ENCODE assay signal across 8 cellular contexts in the genomic region with DNA sequence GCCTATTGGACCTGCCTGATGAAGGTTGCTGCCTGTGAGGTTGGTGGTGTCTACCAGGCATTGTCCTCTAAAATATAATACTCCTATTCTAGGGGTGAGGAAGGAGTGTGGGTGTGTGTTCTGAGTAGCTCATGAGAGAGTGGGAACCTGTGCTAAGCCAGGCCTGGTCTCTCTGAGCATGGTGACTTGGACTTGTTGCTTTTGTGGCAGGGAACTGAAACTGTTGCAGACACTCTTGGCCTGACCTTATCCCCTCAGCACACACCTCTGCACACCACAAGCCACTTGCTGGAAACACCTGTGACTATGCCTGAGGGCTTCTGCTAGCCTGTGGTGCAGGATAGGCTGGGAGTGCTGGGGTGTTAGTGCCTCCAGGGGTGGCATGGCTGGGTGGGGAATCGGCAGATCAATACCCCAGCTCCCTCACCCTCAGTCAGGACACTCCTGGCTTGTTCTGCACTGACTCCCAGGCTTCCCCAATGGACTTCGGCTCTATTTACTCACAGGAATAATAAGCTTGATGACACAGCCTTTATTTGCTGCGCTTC. TPM values are rescaled to one million over a fixed set of nuclear protein-coding genes. Genes with fewer than 3 reads are reported as not detected.
A peak's percentile ranks its signal among the peaks of the same experiment; 100 is the strongest.
DNase-seq lines count a peak whose midpoint lies in the region; ATAC-seq and TF ChIP-seq lines count a peak whose summit lies in the region.

No MANE protein-coding gene starts in this region.

- H3K9me3 Mint-ChIP-seq in T-cell: no peaks in the 10 kb centered on the region

- TF ChIP-seq CTCF in stomach (IDR thresholded peaks at IDR 0.05) (no peak), body of pancreas (IDR thresholded peaks at IDR 0.05) (no peak)

- 71 to 86% (median 82%) methylated on average over 3 of the region's 3 CpGs for WGBS in stomach, 5 donors
- 65 to 92% methylated on average over 2 to 3 of the region's 3 CpGs for WGBS in body of pancreas, 2 donors

- DNase-seq in T-cell: peak in 7 of 34 experiments; percentile 10 to 41 (median 20)
- no peak for DNase-seq in stomach
- DNase-seq in NCI-H1105 treated with DMSO at 0.1 percent for 48 hours (lab: John Stamatoyannopoulos, UW): no peak
- no peak for DNase-seq in body of pancreas
- no peak for DNase-seq in mesenteric fat pad (ENCODE audit: low spot score)

- no peak overlapping the region for H3K4me3 Mint-ChIP-seq in T-cell

- H3K27ac ChIP-seq in BLaER1 (peak overlapping the region; percentile 47), stomach (peak overlapping the region in 1 of 5 donors; percentile 38), body of pancreas (no peak overlapping the region)

- H3K36me3 Mint-ChIP-seq in T-cell: peaks cover 7% of the 10 kb centered on the region

- peaks cover 7% of the 10 kb centered on the region for H3K36me3 ChIP-seq in BLaER1
- no peaks in the 10 kb centered on the region for H3K36me3 ChIP-seq in stomach
- H3K36me3 ChIP-seq in body of pancreas (replicated peaks in 1 of 2; ENCODE audit: insufficient read depth in 1 of 2, low read depth in 2 of 2): no peaks in the 10 kb centered on the region

- no peaks in the 10 kb centered on the region for H3K27me3 ChIP-seq in BLaER1
- no peaks in the 10 kb centered on the region for H3K27me3 ChIP-seq in stomach
- no peaks in the 10 kb centered on the region for H3K27me3 ChIP-seq in body of pancreas

- H3K27ac Mint-ChIP-seq in T-cell: no peak overlapping the region

- peaks cover 0 to 6% of the 10 kb centered on the region in 2 donors for H3K27me3 Mint-ChIP-seq in T-cell

- TF ChIP-seq EP300 in stomach (IDR thresholded peaks at IDR 0.05): no peak

- intact Hi-C loops in stomach (cut with DNase I; ENCODE audit: low total_unique reads): no loop called here
- intact Hi-C loops in body of pancreas (cut with DNase I): no loop called here

- peak overlapping the region; percentile 59 for H3K4me2 ChIP-seq in BLaER1

- H3K9me3 ChIP-seq in BLaER1 (peaks cover 5% of the 10 kb centered on the region; the same call in 1 of the 2 replicates), stomach (peaks cover 0 to 10% (median 1%) of the 10 kb centered on the region in 4 donors), body of pancreas (no peaks in the 10 kb centered on the region)

- TF ChIP-seq POLR2A in GM19099 (IDR thresholded peaks at IDR 0.05; ENCODE audit: extremely low read depth, insufficient read length, low read depth): peak; percentile 53
- TF ChIP-seq POLR2A in stomach (IDR thresholded peaks at IDR 0.05): no peak
- no peak for TF ChIP-seq POLR2A in body of pancreas (IDR thresholded peaks at IDR 0.05)

- H4K20me1 ChIP-seq in BLaER1: no peaks in the 10 kb centered on the region

- H3K4me1 Mint-ChIP-seq in T-cell: peaks cover 0 to 51% (median 5%) of the 10 kb centered on the region in 3 donors

- peaks cover 73% of the 10 kb centered on the region for H3K4me1 ChIP-seq in BLaER1
- peaks cover 0 to 13% (median 0%) of the 10 kb centered on the region in 4 donors for H3K4me1 ChIP-seq in stomach
- H3K4me1 ChIP-seq in body of pancreas: no peaks in the 10 kb centered on the region

- H3K9ac ChIP-seq in BLaER1: peak overlapping the region; percentile 23; the same call in 1 of the 2 replicates

- H3K4me3 ChIP-seq in BLaER1 (no peak overlapping the region), stomach (no peak overlapping the region), body of pancreas (no peak overlapping the region)

- CTCF ChIA-PET in T-cell (lab: Charles Lee): no interaction called here

- POLR2A ChIA-PET in T-cell (lab: Charles Lee): no interaction called here

- ATAC-seq in HG03060 (IDR thresholded peaks at IDR 0.05; ENCODE audit: low read depth, unreplicated experiment) (peak; percentile 56), T-cell (replicated peaks in 1 of 4) (peak; percentile 37 to 46 (median 42)), body of pancreas (no peak)

RNA-seq across cellular contexts. Expression of gene PLCG2, which starts 29.9 kb away (rescaled TPM):
- 10 to 100 TPM in 4 of 5 donors, 1 to 10 TPM in 1; 7.5 to 27.1 (median 12.1) TPM for total RNA-seq in T-cell
- 10 to 100 TPM in 4 of 5 donors, 1 to 10 TPM in 1; 8.1 to 68.5 (median 14.6) TPM for total RNA-seq in stomach
- polyA plus RNA-seq in stomach: 1 to 10 TPM in 2 of 3 donors, under 1 TPM in 1; 0.87 to 4.1 (median 2.0) TPM
- total RNA-seq in body of pancreas: 1 to 10 TPM; 6.7 to 9.6 TPM
- total RNA-seq in mesenteric fat pad: 33.0 TPM
